In the genomic region with DNA sequence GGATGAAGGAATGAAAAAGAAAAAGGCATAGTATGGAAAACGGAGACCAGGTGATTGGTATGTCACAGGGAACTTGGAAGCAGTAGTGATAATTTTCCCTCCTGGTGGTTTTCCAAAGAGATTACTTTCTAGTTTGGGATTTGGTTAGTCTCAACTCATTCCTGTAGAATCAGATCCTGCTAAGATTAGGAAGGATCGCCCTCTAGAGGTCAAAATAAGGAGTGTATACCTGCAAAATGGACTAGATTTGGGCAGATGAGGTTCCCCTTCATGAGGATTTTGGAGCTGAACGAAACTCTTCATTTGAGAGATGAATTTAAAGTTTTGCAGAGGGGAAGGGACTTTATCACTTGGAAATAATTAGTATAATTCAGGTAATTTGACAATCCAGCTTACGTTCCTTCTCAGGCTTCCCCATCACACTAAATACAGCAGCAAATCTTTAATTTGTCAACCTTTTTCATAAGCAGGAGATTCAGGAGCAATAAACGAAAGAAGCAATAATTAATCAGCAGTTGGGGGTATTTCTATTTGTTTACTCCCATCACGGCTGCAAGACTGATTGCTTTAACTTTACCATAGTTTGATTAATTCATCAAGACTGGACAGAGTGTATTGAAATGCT, we compare ENCODE assay signal across 1 cellular context.
TF ChIP-seq lines count a peak whose summit lies in the region.

No MANE protein-coding gene starts in this region.

TF ChIP-seq in GM12878, 131 proteins besides CTCF, POLR2A, EP300 and RAD21 (continued from another document):
- 0 out of 2 replicates have a peak, but pooled peaks have one; percentile 24 for TF ChIP-seq ZNF207 (IDR thresholded peaks at IDR 0.05; ENCODE audit: borderline replicate concordance)
